19 cellular contexts compared by ENCODE assay signal in the genomic region with DNA sequence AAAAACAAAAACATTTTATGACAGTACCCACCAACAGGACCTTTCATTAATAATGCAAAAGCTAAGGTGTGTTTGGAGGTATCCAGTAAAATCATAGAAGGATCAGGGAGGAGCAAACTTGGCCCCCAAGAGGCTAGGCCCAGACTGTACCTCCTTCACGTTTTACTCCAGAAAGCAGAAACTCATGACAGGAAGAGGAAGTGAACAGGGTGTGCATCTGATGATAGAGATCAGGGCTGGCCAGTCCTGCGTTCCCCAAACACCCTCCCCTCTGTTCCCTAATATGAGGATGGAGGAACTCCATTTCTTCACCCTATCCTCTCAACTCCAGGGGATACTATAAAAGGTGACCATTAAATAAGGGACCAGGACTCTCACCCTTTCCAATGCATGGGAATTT. TPM values are rescaled to one million over a fixed set of nuclear protein-coding genes. Genes with fewer than 3 reads are reported as not detected.
DNase-seq lines count a peak whose midpoint lies in the region; ATAC-seq, FAIRE-seq and TF ChIP-seq lines count a peak whose summit lies in the region.
"Had no signal": no experiment of that assay in that cellular context is flagged by ENCODE, and none has a peak within 500 bp of the region (broad histone marks: within the 10 kb centered on the region; RNA-seq: fewer than 3 reads in every experiment).

No MANE protein-coding gene starts in this region.

- peak overlapping the region; percentile 29 for H3K4me2 ChIP-seq in OCI-LY1 (ENCODE audit: low read length)

- intact Hi-C loops in Caco-2 (cut with micrococcal nuclease; ENCODE audit: unreplicated experiment) = no loop called here

- CTCF ChIA-PET in Caco-2 (lab: Charles Lee) = interaction anchor here (0.5 kb wide), 1 partner anchor 709 kb away, joined by 4 read pairs; no protein-coding TSS in a partner anchor

- H3K27me3 Mint-ChIP-seq in Caco-2 (ENCODE audit: insufficient read depth, unreplicated experiment) = peaks cover 14% of the 10 kb centered on the region

- no peaks in the 10 kb centered on the region for H3K9me3 Mint-ChIP-seq in Caco-2 (ENCODE audit: unreplicated experiment)
- H3K9me3 Mint-ChIP-seq: activated naive CD4-positive, alpha-beta T cell treated with anti-CD3 and anti-CD28 coated beads, Interleukin-2, amount 50 U/mL, for 72 hours; CD4-positive, alpha-beta memory T cell had no signal

- whole genome bisulfite sequencing in lung, 2 donors = 2 to 33% methylated on average over 2 of the region's 2 CpGs

- POLR2A ChIA-PET in Caco-2 (lab: Charles Lee) = no interaction called here

- no peak overlapping the region for H3K27ac Mint-ChIP-seq in Caco-2 (ENCODE audit: unreplicated experiment)
- H3K27ac Mint-ChIP-seq: activated CD8-positive, alpha-beta T cell treated with anti-CD3 and anti-CD28 coated beads, Interleukin-2, amount 10 ng/mL, durations not matched to agents 7 days and 5 days; activated naive CD4-positive, alpha-beta T cell treated with anti-CD3 and anti-CD28 coated beads, Interleukin-2, amount 50 U/mL, for 72 hours; CD4-positive, alpha-beta memory T cell had no signal

- no peaks in the 10 kb centered on the region for H3K9me3 ChIP-seq in OCI-LY1 (ENCODE audit: low read length)
- no peaks in the 10 kb centered on the region for H3K9me3 ChIP-seq in lung (ENCODE audit: control insufficient read depth in 2 of 2, insufficient read depth in 1 of 2, low read length in 1 of 2)
- H3K9me3 ChIP-seq in Caco-2 = no peaks in the 10 kb centered on the region
- H3K9me3 ChIP-seq: HAP-1, thoracic aorta had no signal

- H3K9me2 ChIP-seq in OCI-LY1 (ENCODE audit: low read depth, low read length) = no peaks in the 10 kb centered on the region

- H3K36me3 ChIP-seq in OCI-LY1 (ENCODE audit: insufficient read depth, low read length) = no peaks in the 10 kb centered on the region
- H3K36me3 ChIP-seq in lung (ENCODE audit: control insufficient read depth in 2 of 2, insufficient read depth in 2 of 2, low read length in 2 of 2) = no peaks in the 10 kb centered on the region
- H3K36me3 ChIP-seq in Caco-2 (ENCODE audit: control insufficient read depth, insufficient read depth, low read length) = no peaks in the 10 kb centered on the region
- H3K36me3 ChIP-seq: HAP-1, thoracic aorta had no signal

- H3K4me3 Mint-ChIP-seq in Caco-2 (ENCODE audit: unreplicated experiment) = no peak overlapping the region
- H3K4me3 Mint-ChIP-seq: activated CD8-positive, alpha-beta T cell treated with anti-CD3 and anti-CD28 coated beads, Interleukin-2, amount 10 ng/mL, durations not matched to agents 7 days and 5 days had no signal

- peak overlapping the region; percentile 97 for H2AFZ ChIP-seq in OCI-LY1 (ENCODE audit: low read length)

- peak; percentile 99 for FAIRE-seq in GM12892 (lab: Jason Lieb, UNC)
- FAIRE-seq: endothelial cell of umbilical vein had no signal

- H3K4me3 ChIP-seq in OCI-LY1 (ENCODE audit: low read depth, low read length, poor library complexity, severe bottlenecking) (no peak overlapping the region), lung (no peak overlapping the region), Caco-2 (ENCODE audit: low read depth, low read length) (no peak overlapping the region)
- H3K4me3 ChIP-seq: HAP-1, thoracic aorta had no signal

- H3K4me1 Mint-ChIP-seq in Caco-2 (ENCODE audit: low read depth, unreplicated experiment) = no peaks in the 10 kb centered on the region

- no TSS peak for BruUV-seq in Caco-2 (replicated peaks; lab: Mats Ljungman, UMichigan)

- TF ChIP-seq CTCF in OCI-LY1 (IDR thresholded peaks at IDR 0.05; ENCODE audit: low read length) = no peak; the same call in 1 of the 2 replicates
- TF ChIP-seq CTCF in lung (IDR thresholded peaks at IDR 0.05; ENCODE audit: control extremely low read depth, extremely low read depth) = no peak
- no peak for TF ChIP-seq CTCF in Caco-2 (IDR thresholded peaks at IDR 0.05; ENCODE audit: insufficient read depth in 1 of 2, low read depth in 1 of 2, low read length in 1 of 2, severe bottlenecking in 1 of 2, unreplicated experiment in 1 of 2)

- TF ChIP-seq POLR2A in GM12892 (IDR thresholded peaks at IDR 0.05; ENCODE audit: low read depth, low read length) = peak; percentile 37; the same call in 1 of the 2 replicates

- H3K79me2 ChIP-seq in OCI-LY1 (ENCODE audit: insufficient read depth, low read length) = no peaks in the 10 kb centered on the region

- no peaks in the 10 kb centered on the region for H4K20me1 ChIP-seq in OCI-LY1 (ENCODE audit: insufficient read depth, low read length)

- DNase-seq in GM12892 (ENCODE audit: insufficient read length) (no peak), lung (ENCODE audit: low spot score) (no peak), Caco-2 (no peak), GM19238 (ENCODE audit: insufficient read length, low spot score) (no peak)
- DNase-seq in activated CD8-positive, alpha-beta memory T cell treated with anti-CD3 and anti-CD28 coated beads for 24 hours = no peak
- DNase-seq: activated CD8-positive, alpha-beta T cell treated with anti-CD3 and anti-CD28 coated beads, Interleukin-2, amount 10 ng/mL, durations not matched to agents 7 days and 5 days; caudate nucleus; CD4-positive, alpha-beta memory T cell; glutamatergic neuron; left colon; NCI-H2107; NK-92 treated with Interleukin-12 subunit alpha and Interleukin-12 subunit beta, amount 100 ng/mL, for 24 hours had no signal

- H3K27ac ChIP-seq in OCI-LY1 (ENCODE audit: low read depth, low read length, poor library complexity, severe bottlenecking) (peak overlapping the region; percentile 41), lung (ENCODE audit: low read depth in 1 of 2, low read length in 1 of 2) (no peak overlapping the region)
- H3K27ac ChIP-seq: thoracic aorta had no signal

- H3K4me1 ChIP-seq in OCI-LY1 (ENCODE audit: insufficient read depth, low read length, severe bottlenecking) (peaks cover 70% of the 10 kb centered on the region), lung (ENCODE audit: control insufficient read depth in 2 of 2, insufficient read depth in 2 of 2, low read length in 2 of 2) (no peaks in the 10 kb centered on the region), Caco-2 (no peaks in the 10 kb centered on the region)

- H3K27me3 ChIP-seq in OCI-LY1 (ENCODE audit: insufficient read depth, low read length) (no peaks in the 10 kb centered on the region), lung (ENCODE audit: control insufficient read depth, insufficient read depth) (no peaks in the 10 kb centered on the region), Caco-2 (replicated peaks; ENCODE audit: control insufficient read depth, insufficient read depth, low read length) (no peaks in the 10 kb centered on the region)

- no peaks in the 10 kb centered on the region for H3F3A ChIP-seq in OCI-LY1 (ENCODE audit: insufficient read depth, low read length)

- H3K9ac ChIP-seq in OCI-LY1 (ENCODE audit: low read length) = no peak overlapping the region

- H3K36me3 Mint-ChIP-seq in Caco-2 (ENCODE audit: insufficient read depth, unreplicated experiment) = no peaks in the 10 kb centered on the region
- H3K36me3 Mint-ChIP-seq: activated naive CD4-positive, alpha-beta T cell treated with anti-CD3 and anti-CD28 coated beads, Interleukin-2, amount 50 U/mL, for 72 hours; CD4-positive, alpha-beta memory T cell had no signal

- ATAC-seq in HG02938 (IDR thresholded peaks at IDR 0.05; ENCODE audit: unreplicated experiment) (peak; percentile 44), lung (ENCODE audit: insufficient read depth, low FRiP score) (peak; percentile 27), GM18502 (IDR thresholded peaks at IDR 0.05; ENCODE audit: poor library complexity, unreplicated experiment) (no peak)
- ATAC-seq: activated CD8-positive, alpha-beta T cell treated with anti-CD3 and anti-CD28 coated beads, Interleukin-2, amount 10 ng/mL, durations not matched to agents 7 days and 5 days; activated naive CD4-positive, alpha-beta T cell treated with anti-CD3 and anti-CD28 coated beads, Interleukin-2, amount 50 U/mL, for 72 hours; left colon had no signal

RNA-seq across cellular contexts. Expression of a gene that starts 10.2 kb away (rescaled TPM):
- not detected for polyA plus RNA-seq in GM12892 (2012; ENCODE audit: missing spikeins)
- total RNA-seq in lung (not detected), Caco-2 (2022) (not detected in 2 replicates)
- polyA plus RNA-seq in lung = not detected
- total RNA-seq: activated CD8-positive, alpha-beta T cell treated with anti-CD3 and anti-CD28 coated beads, Interleukin-2, amount 10 ng/mL, durations not matched to agents 7 days and 5 days; activated naive CD4-positive, alpha-beta T cell treated with anti-CD3 and anti-CD28 coated beads, Interleukin-2, amount 50 U/mL, for 72 hours; CD4-positive, alpha-beta memory T cell; endothelial cell of umbilical vein; thoracic aorta had no signal
- polyA plus RNA-seq: CD4-positive, alpha-beta memory T cell; endothelial cell of umbilical vein had no signal

RNA-seq across cellular contexts. Expression of a gene that starts 26.7 kb away (rescaled TPM):
- polyA plus RNA-seq in GM12892 (2012; ENCODE audit: missing spikeins) = 400 TPM
- 10 to 100 TPM in 1 of 2 donors, under 1 TPM in 1; 0.37 to 16.6 TPM for total RNA-seq in lung
- 1 to 10 TPM in 1 of 2 donors, under 1 TPM in 1; 0.85 to 5.1 TPM for polyA plus RNA-seq in lung
- total RNA-seq in Caco-2 (2022) = not detected in 2 replicates
- total RNA-seq: endothelial cell of umbilical vein had no signal
- polyA plus RNA-seq: endothelial cell of umbilical vein had no signal

RNA-seq across cellular contexts. Expression of a gene that starts 32.8 kb away (rescaled TPM):
- polyA plus RNA-seq in GM12892 (2012; ENCODE audit: missing spikeins) = not detected
- total RNA-seq in lung (not detected), Caco-2 (2022) (not detected in 2 replicates)
- not detected for polyA plus RNA-seq in lung
- total RNA-seq: activated CD8-positive, alpha-beta T cell treated with anti-CD3 and anti-CD28 coated beads, Interleukin-2, amount 10 ng/mL, durations not matched to agents 7 days and 5 days; activated naive CD4-positive, alpha-beta T cell treated with anti-CD3 and anti-CD28 coated beads, Interleukin-2, amount 50 U/mL, for 72 hours; CD4-positive, alpha-beta memory T cell; endothelial cell of umbilical vein; left colon; thoracic aorta had no signal
- polyA plus RNA-seq: CD4-positive, alpha-beta memory T cell; endothelial cell of umbilical vein had no signal

RNA-seq across cellular contexts. Expression of a gene that starts 53.0 kb away (rescaled TPM):
- polyA plus RNA-seq in GM12892 (2012; ENCODE audit: missing spikeins) = not detected
- total RNA-seq in lung = not detected
- polyA plus RNA-seq in lung = not detected
- not detected in 2 replicates for total RNA-seq in Caco-2 (2022)
- total RNA-seq: activated CD8-positive, alpha-beta T cell treated with anti-CD3 and anti-CD28 coated beads, Interleukin-2, amount 10 ng/mL, durations not matched to agents 7 days and 5 days; activated naive CD4-positive, alpha-beta T cell treated with anti-CD3 and anti-CD28 coated beads, Interleukin-2, amount 50 U/mL, for 72 hours; CD4-positive, alpha-beta memory T cell; endothelial cell of umbilical vein; left colon; thoracic aorta had no signal
- polyA plus RNA-seq: CD4-positive, alpha-beta memory T cell; endothelial cell of umbilical vein had no signal
